ENCODE assay signal across 16 cellular contexts in the genomic region with DNA sequence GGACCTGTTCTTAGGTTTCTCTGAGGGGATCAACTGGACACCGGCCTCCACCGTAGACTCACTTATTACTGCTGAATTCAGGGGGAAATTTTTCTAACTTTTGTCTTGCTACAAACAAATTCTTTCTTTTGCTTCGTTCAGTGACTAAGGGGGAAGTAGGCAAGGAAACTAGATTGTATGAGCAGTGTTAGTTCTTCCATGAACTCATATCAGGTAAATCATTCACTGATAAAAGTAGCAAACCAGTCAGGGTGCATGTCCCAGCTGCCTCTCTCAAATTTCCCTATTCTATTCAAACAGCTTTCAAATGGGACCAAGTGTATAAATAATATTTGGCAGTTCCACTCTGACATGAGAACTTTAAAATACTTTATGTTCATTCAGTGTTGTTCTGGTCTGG. TPM values are rescaled to one million over a fixed set of nuclear protein-coding genes. Genes with fewer than 3 reads are reported as not detected.
DNase-seq lines count a peak whose midpoint lies in the region; ATAC-seq and TF ChIP-seq lines count a peak whose summit lies in the region.
"Had no signal": no experiment of that assay in that cellular context is flagged by ENCODE, and none has a peak within 500 bp of the region (broad histone marks: within the 10 kb centered on the region; RNA-seq: fewer than 3 reads in every experiment).

No MANE protein-coding gene starts in this region.

- DNase-seq in Panc1 (ENCODE audit: low read depth, low spot score) (no peak), esophagus squamous epithelium (lab: John Stamatoyannopoulos, UW) (no peak), tibial nerve (ENCODE audit: low spot score in 2 of 2) (no peak), MM.1S (no peak), NCI-H2171 treated with DMSO at 0.1 percent for 48 hours (lab: John Stamatoyannopoulos, UW) (no peak), mesenteric fat pad (ENCODE audit: low spot score) (no peak)
- DNase-seq: activated CD8-positive, alpha-beta memory T cell treated with anti-CD3 and anti-CD28 coated beads, Interleukin-2, amount 10 ng/mL, durations not matched to agents 7 days and 5 days; aorta; SIG-M5 had no signal

- WGBS in esophagus squamous epithelium, 2 donors, result 75 to 77% methylated on average over 3 of the region's 3 CpGs
- 76 to 83% methylated on average over 3 of the region's 3 CpGs for WGBS in tibial nerve, 2 donors

- H3K27me3 ChIP-seq in Panc1 (ENCODE audit: control insufficient read depth, insufficient read depth, low read length) (no peaks in the 10 kb centered on the region), esophagus squamous epithelium (no peaks in the 10 kb centered on the region), muscle layer of duodenum (ENCODE audit: low read depth, low read length) (no peaks in the 10 kb centered on the region), tibial nerve (no peaks in the 10 kb centered on the region), MM.1S (replicated peaks; ENCODE audit: insufficient read depth, low read length) (no peaks in the 10 kb centered on the region)

- POLR2A ChIA-PET in Panc1 (lab: Charles Lee), result no interaction called here

- ATAC-seq in Panc1, result 0 out of 2 replicates have a peak, but pooled peaks have one; percentile 17
- no peak for ATAC-seq in HG03439 (IDR thresholded peaks at IDR 0.05; ENCODE audit: unreplicated experiment)

- H3K4me1 ChIP-seq in Panc1 (ENCODE audit: control insufficient read depth, insufficient read depth, low read length) (no peaks in the 10 kb centered on the region), esophagus squamous epithelium (peaks cover 0 to 69% (median 21%) of the 10 kb centered on the region in 3 donors), muscle layer of duodenum (ENCODE audit: control insufficient read depth in 1 of 2, insufficient read depth in 2 of 2, low read length in 2 of 2) (peaks cover 0 to 7% of the 10 kb centered on the region in 2 donors), tibial nerve (peaks cover 0 to 25% (median 0%) of the 10 kb centered on the region in 4 donors), MM.1S (ENCODE audit: low read length) (no peaks in the 10 kb centered on the region)

- no peaks in the 10 kb centered on the region for H3F3A ChIP-seq in MM.1S (ENCODE audit: insufficient read depth, low read length)

- H3K9me3 ChIP-seq in Panc1 (ENCODE audit: control insufficient read depth, insufficient read depth, low read depth, low read length), result no peaks in the 10 kb centered on the region
- no peaks in the 10 kb centered on the region for H3K9me3 ChIP-seq in esophagus squamous epithelium
- H3K9me3 ChIP-seq in muscle layer of duodenum (ENCODE audit: control insufficient read depth in 1 of 2, low read length in 2 of 2), result no peaks in the 10 kb centered on the region
- no peaks in the 10 kb centered on the region for H3K9me3 ChIP-seq in tibial nerve
- no peaks in the 10 kb centered on the region for H3K9me3 ChIP-seq in MM.1S (replicated peaks; ENCODE audit: insufficient read depth, low read length)

- H3K4me2 ChIP-seq in MM.1S (ENCODE audit: low read depth, low read length), result no peak overlapping the region

- intact Hi-C loops in Panc1 (cut with micrococcal nuclease; ENCODE audit: unreplicated experiment), result loop anchor here (2.0 kb wide), 2 partner anchors 58 to 100 kb away; no protein-coding TSS in a partner anchor
- intact Hi-C loops in esophagus squamous epithelium (cut with DNase I), result loop anchor here (5.0 kb wide), 1 partner anchor 62 kb away; no protein-coding TSS in a partner anchor

- no peaks in the 10 kb centered on the region for H4K20me1 ChIP-seq in MM.1S (ENCODE audit: insufficient read depth, low read length)

- H3K4me3 ChIP-seq in Panc1 (ENCODE audit: low read depth in 2 of 2, low read length in 2 of 2), result no peak overlapping the region
- no peak overlapping the region for H3K4me3 ChIP-seq in esophagus squamous epithelium
- H3K4me3 ChIP-seq in muscle layer of duodenum (ENCODE audit: low read depth in 1 of 2, low read length in 2 of 2), result no peak overlapping the region
- H3K4me3 ChIP-seq in tibial nerve, result no peak overlapping the region
- H3K4me3 ChIP-seq in MM.1S (ENCODE audit: low read length), result no peak overlapping the region
- H3K4me3 ChIP-seq: K562, lung had no signal

- no peaks in the 10 kb centered on the region for H3K9me2 ChIP-seq in MM.1S (replicated peaks; ENCODE audit: insufficient read depth, low read length)

- TF ChIP-seq POLR2A in esophagus squamous epithelium (IDR thresholded peaks at IDR 0.05) (no peak), tibial nerve (IDR thresholded peaks at IDR 0.05) (no peak)

- no peak for TF ChIP-seq CTCF in Panc1 (IDR thresholded peaks at IDR 0.05)
- no peak for TF ChIP-seq CTCF in esophagus squamous epithelium (IDR thresholded peaks at IDR 0.05)
- TF ChIP-seq CTCF in tibial nerve (IDR thresholded peaks at IDR 0.05), result no peak
- no peak for TF ChIP-seq CTCF in MM.1S (IDR thresholded peaks at IDR 0.05; ENCODE audit: low read length)

- CTCF ChIA-PET in Panc1 (lab: Charles Lee), result interaction anchor here (0.6 kb wide), 1 partner anchor 39 kb away, joined by 3 read pairs; no protein-coding TSS in a partner anchor

- H3K27ac ChIP-seq in Panc1 (ENCODE audit: low read length) (no peak overlapping the region), esophagus squamous epithelium (peak overlapping the region; percentile 1 to 87 (median 79)), muscle layer of duodenum (ENCODE audit: low read length) (peak overlapping the region; percentile 45), tibial nerve (peak overlapping the region; percentile 16 to 84 (median 62)), MM.1S (ENCODE audit: low read length) (no peak overlapping the region)

- no peak for TF ChIP-seq EP300 in tibial nerve (IDR thresholded peaks at IDR 0.05)

- no peak overlapping the region for H2AFZ ChIP-seq in MM.1S (ENCODE audit: low read length)

- in situ Hi-C loops in Panc1 (cut with HindIII; ENCODE audit: low pct_unique_long_range_greater_than_20kb, low sequenced_read_pairs), result no loop called here

- H3K36me3 ChIP-seq in Panc1 (ENCODE audit: control insufficient read depth, insufficient read depth, low read length) (peaks cover 2% of the 10 kb centered on the region; the same call in 1 of the 2 replicates), esophagus squamous epithelium (peaks cover 0 to 41% (median 0%) of the 10 kb centered on the region in 3 donors), muscle layer of duodenum (ENCODE audit: control insufficient read depth in 1 of 2, insufficient read depth in 2 of 2, low read length in 2 of 2) (peaks cover 2 to 8% of the 10 kb centered on the region in 2 donors), tibial nerve (peaks cover 0 to 21% (median 0%) of the 10 kb centered on the region in 3 donors), MM.1S (replicated peaks; ENCODE audit: insufficient read depth, low read length) (no peaks in the 10 kb centered on the region)

- H3K79me2 ChIP-seq in MM.1S (ENCODE audit: low read length), result no peaks in the 10 kb centered on the region

- H3K9ac ChIP-seq in MM.1S (ENCODE audit: low read length), result no peak overlapping the region

- BruUV-seq in Panc1 (replicated peaks; lab: Mats Ljungman, UMichigan), result no TSS peak

RNA-seq across cellular contexts. Expression of a gene that starts 7.3 kb away (rescaled TPM):
- total RNA-seq in Panc1 (2021; ENCODE audit: unreplicated experiment), result 0.82 TPM
- polyA plus RNA-seq in Panc1 (2012; ENCODE audit: insufficient read length), result 0.61 TPM
- 1 to 10 TPM in 1 of 4 donors, under 1 TPM in 1, not detected in 2; 0.62 to 1.3 TPM for total RNA-seq in esophagus squamous epithelium
- total RNA-seq in tibial nerve, result 10 to 100 TPM in 1 of 4 donors, 1 to 10 TPM in 3; 1.7 to 12.6 (median 2.0) TPM
- total RNA-seq in mesenteric fat pad, result 1.3 TPM

RNA-seq across cellular contexts. Expression of a gene that starts 23.9 kb away (rescaled TPM):
- total RNA-seq in Panc1 (2021; ENCODE audit: unreplicated experiment) (74.6 TPM), esophagus squamous epithelium (100 to 1,000 TPM in 3 of 4 donors, 10 to 100 TPM in 1; 52.3 to 239 (median 212) TPM), tibial nerve (100 to 1,000 TPM; 155 to 204 (median 186) TPM), mesenteric fat pad (97.4 TPM)
- 53.1 TPM for polyA plus RNA-seq in Panc1 (2012; ENCODE audit: insufficient read length)

RNA-seq across cellular contexts. Expression of a gene that starts 28.8 kb away (rescaled TPM):
- total RNA-seq in Panc1 (2021; ENCODE audit: unreplicated experiment) (not detected), esophagus squamous epithelium (1 to 10 TPM; 2.7 to 6.5 (median 3.1) TPM), tibial nerve (10 to 100 TPM; 25.2 to 59.0 (median 38.6) TPM), mesenteric fat pad (5.6 TPM)
- 0.19 TPM for polyA plus RNA-seq in Panc1 (2012; ENCODE audit: insufficient read length)
- total RNA-seq: endothelial cell of umbilical vein, G401 had no signal
- polyA plus RNA-seq: neural cell had no signal

Comparison
In these comparisons a context has a peak if more than half of its experiments do, and no peak if none do; other contexts are left out.
1. H3K27ac ChIP-seq: peak in esophagus squamous epithelium (4 of 4), muscle layer of duodenum (single experiment) and tibial nerve (4 of 4); none in Panc1 (single experiment) and MM.1S (single experiment).